In the genomic region with DNA sequence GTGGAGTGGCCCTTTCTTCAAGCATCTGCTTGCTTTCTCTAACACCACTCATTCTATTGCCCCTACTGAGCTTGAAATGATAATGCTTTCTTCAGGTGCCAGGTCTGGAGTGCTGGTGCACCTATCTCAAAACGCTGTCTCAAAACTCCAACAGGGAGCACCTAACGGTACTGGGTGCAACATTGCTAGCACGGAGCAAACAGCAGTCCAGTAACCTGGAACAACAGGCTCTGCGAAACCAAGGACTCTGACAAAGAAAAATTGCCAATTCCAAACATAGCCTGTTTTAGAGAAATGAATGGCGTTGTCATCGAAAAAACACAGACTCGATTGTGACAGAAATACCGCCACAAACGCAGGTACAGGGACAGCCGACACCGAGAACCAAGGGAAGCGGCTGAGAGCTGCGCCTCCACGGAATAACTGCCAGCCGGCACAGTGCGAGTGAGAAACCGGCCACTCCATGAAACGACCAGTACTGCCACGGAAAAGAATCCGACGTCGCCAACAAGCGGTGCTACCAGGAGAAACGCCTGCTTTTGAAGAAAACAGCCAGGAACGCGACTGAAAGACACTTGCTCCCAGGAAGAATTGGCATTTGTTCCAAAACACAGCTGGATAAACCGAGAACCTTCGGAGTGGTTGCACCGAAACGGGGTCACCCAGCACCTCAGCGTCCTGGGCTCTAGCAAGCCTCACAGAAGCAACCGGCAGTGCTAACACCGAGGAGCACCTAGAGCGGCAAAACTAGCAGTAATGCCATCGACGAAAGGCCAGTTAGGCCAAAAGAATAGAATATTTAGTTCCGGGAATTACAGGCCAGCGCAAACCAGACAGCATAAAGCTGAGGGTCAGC, we compare ENCODE assay signal across 9 cellular contexts. TPM values are rescaled to one million over a fixed set of nuclear protein-coding genes. Genes with fewer than 3 reads are reported as not detected.
A peak's percentile ranks its signal among the peaks of the same experiment; 100 is the strongest.
DNase-seq lines count a peak whose midpoint lies in the region; ATAC-seq, FAIRE-seq and TF ChIP-seq lines count a peak whose summit lies in the region.
"Had no signal": no experiment of that assay in that cellular context is flagged by ENCODE, and none has a peak within 500 bp of the region (broad histone marks: within the 10 kb centered on the region; RNA-seq: fewer than 3 reads in every experiment).

No MANE protein-coding gene starts in this region.

- TF ChIP-seq POLR2A in GM12878 (IDR thresholded peaks at IDR 0.05; ENCODE audit: low read depth, low read length) = no peak

- in situ Hi-C loops in GM12878 (cut with MboI) = no loop called here

- H3K4me1 Mint-ChIP-seq in activated CD4-positive, alpha-beta T cell treated with anti-CD3 and anti-CD28 coated beads for 36 hours = peaks cover 36% of the 10 kb centered on the region

- H3K9ac ChIP-seq in GM12878 (ENCODE audit: control insufficient read depth, insufficient read depth, low read length) (no peak overlapping the region), keratinocyte (ENCODE audit: control insufficient read depth, extremely low read depth, insufficient read depth, low read length) (peak overlapping the region; percentile 47), subcutaneous abdominal adipose tissue (ENCODE audit: low read length in 5 of 5) (peak overlapping the region in 4 of 5 donors; percentile 16 to 77 (median 32))

- H3K27me3 ChIP-seq in GM12878 (replicated peaks in 1 of 2; ENCODE audit: control insufficient read depth in 2 of 2, insufficient read depth in 2 of 2, low read length in 1 of 2) = no peaks in the 10 kb centered on the region
- no peaks in the 10 kb centered on the region for H3K27me3 ChIP-seq in keratinocyte (ENCODE audit: control insufficient read depth, extremely low read depth, insufficient read depth, low read length)
- no peaks in the 10 kb centered on the region for H3K27me3 ChIP-seq in subcutaneous abdominal adipose tissue (ENCODE audit: control insufficient read depth in 5 of 5, insufficient read depth in 4 of 5, low read length in 5 of 5)

- RAD21 ChIA-PET in GM12878 (lab: Charles Lee; ENCODE audit: unreplicated experiment) = interaction anchor here (1.3 to 4.0 kb wide), 3 partner anchors 17 to 43 kb away, joined by 3 to 48 read pairs (median 33); no protein-coding TSS in a partner anchor

- ATAC-seq in activated CD4-positive, alpha-beta T cell treated with anti-CD3 and anti-CD28 coated beads for 36 hours = no peak
- ATAC-seq in GM12878 = no peak
- ATAC-seq in GM19397 (IDR thresholded peaks at IDR 0.05; ENCODE audit: unreplicated experiment) = no peak

- H3K4me3 ChIP-seq in GM12878 (peak overlapping the region; percentile 39; the same call in 1 of the 2 replicates), keratinocyte (ENCODE audit: control insufficient read depth in 2 of 3, extremely low read depth in 1 of 3, insufficient read depth in 2 of 3, low read depth in 1 of 3, low read length in 3 of 3) (peak overlapping the region in 2 of 3 experiments; percentile 72 to 82), subcutaneous abdominal adipose tissue (ENCODE audit: low read depth in 1 of 5, low read length in 5 of 5) (peak overlapping the region; percentile 48 to 85 (median 57))

- POLR2A ChIA-PET in activated CD4-positive, alpha-beta T cell treated with anti-CD3 and anti-CD28 coated beads for 36 hours (lab: Charles Lee) = interaction anchor here (2.1 kb wide), 1 partner anchor 18 kb away, joined by 14 read pairs; no protein-coding TSS in a partner anchor
- POLR2A ChIA-PET in GM12878 (lab: Charles Lee) = interaction anchor here (0.6 to 4.5 kb wide), 2 partner anchors 17 to 97 kb away, joined by 3 to 32 read pairs; no protein-coding TSS in a partner anchor

- no peaks in the 10 kb centered on the region for H4K20me1 ChIP-seq in GM12878 (ENCODE audit: control insufficient read depth, insufficient read depth)
- no peaks in the 10 kb centered on the region for H4K20me1 ChIP-seq in keratinocyte (ENCODE audit: control insufficient read depth, extremely low read depth, insufficient read depth, low read length)

- no peaks in the 10 kb centered on the region for H3K9me3 Mint-ChIP-seq in activated CD4-positive, alpha-beta T cell treated with anti-CD3 and anti-CD28 coated beads for 36 hours (ENCODE audit: low read depth)

- peak overlapping the region; percentile 95 for H3K4me2 ChIP-seq in GM12878 (ENCODE audit: control insufficient read depth, insufficient read depth)
- peak overlapping the region; percentile 94 for H3K4me2 ChIP-seq in keratinocyte (ENCODE audit: control insufficient read depth, extremely low read depth, insufficient read depth, low read depth, low read length)

- H2AFZ ChIP-seq in GM12878 (ENCODE audit: control insufficient read depth, low read depth, low read length) (no peak overlapping the region), keratinocyte (ENCODE audit: control insufficient read depth, low read length) (peak overlapping the region; percentile 81)

- no TSS peak for BruUV-seq in GM12878 (replicated peaks; lab: Mats Ljungman, UMichigan)

- no peaks in the 10 kb centered on the region for H3K36me3 Mint-ChIP-seq in activated CD4-positive, alpha-beta T cell treated with anti-CD3 and anti-CD28 coated beads for 36 hours (ENCODE audit: low read depth)

- H3K9me3 ChIP-seq in GM12878 (replicated peaks; ENCODE audit: control insufficient read depth, insufficient read depth, low read length) (no peaks in the 10 kb centered on the region), keratinocyte (ENCODE audit: control insufficient read depth, low read depth, low read length) (no peaks in the 10 kb centered on the region), subcutaneous abdominal adipose tissue (ENCODE audit: control insufficient read depth in 5 of 5, low read length in 5 of 5) (no peaks in the 10 kb centered on the region)

- DNase-seq in activated CD4-positive, alpha-beta T cell treated with anti-CD3 and anti-CD28 coated beads for 36 hours = no peak
- no peak for DNase-seq in activated CD4-positive, alpha-beta T cell treated with anti-CD3 and anti-CD28 coated beads for 4 hours
- DNase-seq in GM12878 (ENCODE audit: low read depth, low spot score) = no peak
- no peak for DNase-seq in keratinocyte (ENCODE audit: low read depth, low spot score)
- no peak for DNase-seq in globus pallidus (ENCODE audit: low spot score)
- no peak for DNase-seq in activated gamma-delta T cell treated with Interleukin-2 at 50 U/mL for 16 hours
- DNase-seq: cortex of kidney had no signal

- TF ChIP-seq RAD21 in GM12878 (IDR thresholded peaks at IDR 0.05; ENCODE audit: insufficient read depth, low read depth, low read length) = no peak

- TF ChIP-seq CTCF in GM12878 (IDR thresholded peaks at IDR 0.05 in 2 of 3, conservative IDR thresholded peaks at IDR 0.05 in 1 of 3; ENCODE audit: control insufficient read depth in 2 of 3, extremely low read depth in 1 of 3, insufficient read depth in 1 of 3, low read depth in 3 of 3, low read length in 3 of 3) (no peak), keratinocyte (optimal IDR thresholded peaks at IDR 0.05 in 1 of 3, IDR thresholded peaks at IDR 0.05 in 1 of 3, conservative IDR thresholded peaks at IDR 0.05 in 1 of 3; ENCODE audit: extremely low read depth in 1 of 3, insufficient read depth in 2 of 3, low read length in 3 of 3) (no peak)

- H3K27ac ChIP-seq in GM12878 (ENCODE audit: control insufficient read depth, insufficient read depth) (no peak overlapping the region), keratinocyte (ENCODE audit: control insufficient read depth, insufficient read depth, low read length) (peak overlapping the region; percentile 15), subcutaneous abdominal adipose tissue (ENCODE audit: low read depth, low read length) (peak overlapping the region; percentile 78)

- TF ChIP-seq EP300 in GM12878 (IDR thresholded peaks at IDR 0.05; ENCODE audit: borderline replicate concordance in 1 of 2, control insufficient read depth in 1 of 2, low read depth in 2 of 2, low read length in 2 of 2) = no peak

- peak overlapping the region; percentile 81 for H3K4me3 Mint-ChIP-seq in activated CD4-positive, alpha-beta T cell treated with anti-CD3 and anti-CD28 coated beads for 36 hours

- 46% methylated on average over 38 of the region's 38 CpGs for WGBS in GM12878 (ENCODE audit: insufficient coverage, insufficient replicate concordance, low lambda C conversion rate, missing lambda C conversion rate)

- H3K4me1 ChIP-seq in GM12878 (ENCODE audit: control insufficient read depth, insufficient read depth, low read length) (peaks cover 16% of the 10 kb centered on the region), keratinocyte (ENCODE audit: control insufficient read depth, extremely low read depth, insufficient read depth, low read length) (peaks cover 24% of the 10 kb centered on the region), subcutaneous abdominal adipose tissue (ENCODE audit: control insufficient read depth in 5 of 5, insufficient read depth in 5 of 5, low read length in 5 of 5) (peaks cover 0 to 56% (median 35%) of the 10 kb centered on the region in 5 donors)

- intact Hi-C loops in activated CD4-positive, alpha-beta T cell treated with anti-CD3 and anti-CD28 coated beads for 36 hours (cut with DNase I, micrococcal nuclease) = loop anchor here in 1 of 2 experiments (10.0 kb wide), 1 partner anchor 1132 kb away; a partner anchor contains a TSS
- intact Hi-C loops in GM12878 (cut with micrococcal nuclease; ENCODE audit: unreplicated experiment) = no loop called here

- H3K79me2 ChIP-seq in GM12878 (ENCODE audit: control insufficient read depth, insufficient read depth, low read length) = no peaks in the 10 kb centered on the region
- H3K79me2 ChIP-seq in keratinocyte (ENCODE audit: control insufficient read depth, insufficient read depth, low read length) = peaks cover 6% of the 10 kb centered on the region

- CTCF ChIA-PET in activated CD4-positive, alpha-beta T cell treated with anti-CD3 and anti-CD28 coated beads for 36 hours (lab: Charles Lee) = interaction anchor here (0.5 to 8.1 kb wide), 11 partner anchors 16 to 277 kb away, joined by 3 to 158 read pairs (median 4); a partner anchor contains a TSS
- CTCF ChIA-PET in GM12878 (lab: Yijun Ruan, JAX) = interaction anchor here (0.6 to 4.4 kb wide), 9 partner anchors 17 to 249 kb away, joined by 3 to 44 read pairs (median 5); no protein-coding TSS in a partner anchor

- no peak for FAIRE-seq in GM12878 (lab: Jason Lieb, UNC)
- FAIRE-seq in keratinocyte (lab: Jason Lieb, UNC) = no peak

- no peaks in the 10 kb centered on the region for H3K9me1 ChIP-seq in keratinocyte (ENCODE audit: control insufficient read depth, extremely low read depth, insufficient read depth, low read length)

- H3K27me3 Mint-ChIP-seq in activated CD4-positive, alpha-beta T cell treated with anti-CD3 and anti-CD28 coated beads for 36 hours = no peaks in the 10 kb centered on the region

- peak overlapping the region; percentile 83 for H3K27ac Mint-ChIP-seq in activated CD4-positive, alpha-beta T cell treated with anti-CD3 and anti-CD28 coated beads for 36 hours

- H3K36me3 ChIP-seq in GM12878 (ENCODE audit: control insufficient read depth in 2 of 2, insufficient read depth in 2 of 2, low read length in 1 of 2) (no peaks in the 10 kb centered on the region), keratinocyte (ENCODE audit: control insufficient read depth in 2 of 2, extremely low read depth in 1 of 2, insufficient read depth in 2 of 2, low read length in 2 of 2) (peaks cover 0 to 2% of the 10 kb centered on the region in 2 experiments), subcutaneous abdominal adipose tissue (ENCODE audit: control insufficient read depth in 5 of 5, insufficient read depth in 5 of 5, low read length in 5 of 5) (no peaks in the 10 kb centered on the region)

- SMC1A ChIA-PET in GM12878 (lab: Charles Lee; ENCODE audit: uncharacterized antibody, unreplicated experiment) = interaction anchor here (0.8 to 7.9 kb wide), 8 partner anchors 17 to 128 kb away, joined by 3 to 111 read pairs (median 6); no protein-coding TSS in a partner anchor

- dilution Hi-C loops in keratinocyte (cut with MboI; ENCODE audit: extremely low pct_ligation_motif_present, low sequenced_read_pairs) = no loop called here

RNA-seq across cellular contexts. Expression of a gene that starts 3.0 kb away (rescaled TPM):
- total RNA-seq in activated CD4-positive, alpha-beta T cell treated with anti-CD3 and anti-CD28 coated beads for 36 hours = 1 to 10 TPM; 3.2 to 4.6 TPM
- 5.8 and 9.3 TPM in 2 replicates for total RNA-seq in GM12878 (2013; cell fraction: nucleolus; rRNA removed)
- total RNA-seq in GM12878 (2014; rRNA removed) (4.3 and 4.7 TPM in 2 replicates), GM12878 (2014; rRNA removed; fragmentation: Illumina TruSeq; extraction: Trizol) (4.2 and 5.1 TPM in 2 replicates), GM12878 (2021) (4.4 and 5.2 TPM in 2 replicates)
- polyA plus RNA-seq in GM12878 (2011; ENCODE audit: low read depth) = 1.4 TPM
- polyA plus RNA-seq in GM12878 (2011; rRNA removed) (1.8 and 2.3 TPM in 2 replicates), GM12878 (2014; fragmentation: Illumina TruSeq; extraction: Trizol) (3.6 and 3.7 TPM in 2 replicates), GM12878 (2014; fragmentation: Nextera tagmentation; extraction: Ambion mirVana) (1 to 10 TPM; 3.2 to 4.5 TPM), GM12878 (2014; rRNA removed) (6.8 and 7.8 TPM in 2 replicates), GM12878 (2016; fragmentation: Nextera tagmentation; extraction: Ambion mirVana) (1 to 10 TPM; 6.4 to 6.7 TPM), keratinocyte (0.13 to 0.19 TPM (median 0.17 TPM) in 3 replicates)
- polyA plus RNA-seq in GM12878 (2011; cell fraction: cytosol; rRNA removed) = 1.6 and 2.1 TPM in 2 replicates
- 4.3 and 4.7 TPM in 2 replicates for polyA plus RNA-seq in GM12878 (2011; cell fraction: nucleus; rRNA removed)
- polyA plus RNA-seq in GM12878 (2012) = 2.2 and 2.4 TPM in 2 replicates
- 3.0 and 4.7 TPM in 2 replicates for polyA minus RNA-seq in GM12878 (2011; rRNA and poly(A)+ RNA removed)
- 0.62 TPM in 1 of 2 replicates, not detected in the other for polyA minus RNA-seq in GM12878 (2011; cell fraction: cytosol; rRNA and poly(A)+ RNA removed)
- polyA minus RNA-seq in GM12878 (2011; cell fraction: nucleus; rRNA and poly(A)+ RNA removed) = 7.4 and 18.5 TPM in 2 replicates
- 0.35 TPM for polyA plus RNA-seq in keratinocyte (2011; ENCODE audit: low read depth)
- polyA plus RNA-seq in keratinocyte (2011; cell fraction: cytosol; rRNA removed) = 0.07 and 0.09 TPM in 2 replicates
- 0.57 and 1.1 TPM in 2 replicates for polyA plus RNA-seq in keratinocyte (2011; cell fraction: nucleus; rRNA removed)
- polyA plus RNA-seq in keratinocyte (2012; ENCODE audit: low replicate concordance) = 0.11 and 0.18 TPM in 2 replicates
- polyA minus RNA-seq in keratinocyte = 0.43 to 2.7 TPM (median 2.7 TPM) in 3 replicates
- polyA minus RNA-seq in keratinocyte (2011; cell fraction: cytosol; rRNA and poly(A)+ RNA removed) = not detected
- polyA minus RNA-seq in keratinocyte (2011; cell fraction: nucleus; rRNA and poly(A)+ RNA removed) = 2.7 and 2.8 TPM in 2 replicates
